In genomic region chr22:16594026-16594425, GRCh38 we compare ENCODE assay signal across 38 cellular contexts. TPM values are rescaled to one million over a fixed set of nuclear protein-coding genes. Genes with fewer than 3 reads are reported as not detected.
"Had no signal": no experiment of that assay in that cellular context is flagged by ENCODE, and none has a peak within 500 bp of the region (broad histone marks: within the 10 kb centered on the region; RNA-seq: fewer than 3 reads in every experiment).

No MANE protein-coding gene starts in this region.

- H3K4me3 Mint-ChIP-seq: activated CD4-positive, alpha-beta memory T cell treated with anti-CD3 and anti-CD28 coated beads, Interleukin-2, amount 10 ng/mL, durations not matched to agents 7 days and 5 days; activated CD4-positive, alpha-beta T cell treated with anti-CD3 and anti-CD28 coated beads for 36 hours; activated CD4-positive, alpha-beta T cell treated with anti-CD3 and anti-CD28 coated beads, Interleukin-2, amount 10 ng/mL, durations not matched to agents 7 days and 5 days; activated CD8-positive, alpha-beta memory T cell treated with anti-CD3 and anti-CD28 coated beads, Interleukin-2, amount 10 ng/mL, durations not matched to agents 7 days and 5 days; activated CD8-positive, alpha-beta T cell treated with anti-CD3 and anti-CD28 coated beads, Interleukin-2, amount 10 ng/mL, durations not matched to agents 7 days and 5 days; activated naive CD4-positive, alpha-beta T cell treated with anti-CD3 and anti-CD28 coated beads for 36 hours; activated naive CD8-positive, alpha-beta T cell treated with anti-CD3 and anti-CD28 coated beads for 36 hours; activated T-cell treated with anti-CD3 and anti-CD28 coated beads, Interleukin-2, amount 50 U/mL, for 24 hours; brain; central memory CD8-positive, alpha-beta T cell; T-helper 1 cell treated with Interleukin-12 subunit alpha and Interleukin-12 subunit beta and Interleukin-4 antibody, amounts not matched to agents 30 μg/mL and 1 μg/mL, for 36 hours; T-helper 2 cell treated with Interferon-gamma antibody and Interleukin-4, amounts not matched to agents 5 μg/mL and 100 μg/mL, for 36 hours; WTC11 had no signal

- H3K36me3 ChIP-seq: ascending aorta, cardiac muscle cell, WERI-Rb-1 had no signal

- H3K36me3 Mint-ChIP-seq: activated CD8-positive, alpha-beta memory T cell treated with anti-CD3 and anti-CD28 coated beads, Interleukin-2, amount 10 ng/mL, durations not matched to agents 7 days and 5 days; activated naive CD8-positive, alpha-beta T cell treated with anti-CD3 and anti-CD28 coated beads for 36 hours; brain had no signal

- H3K4me3 ChIP-seq: ascending aorta, cardiac muscle cell had no signal

- H3K9me3 Mint-ChIP-seq: activated CD4-positive, alpha-beta T cell treated with anti-CD3 and anti-CD28 coated beads, Interleukin-2, amount 10 ng/mL, durations not matched to agents 7 days and 5 days; activated naive CD4-positive, alpha-beta T cell treated with anti-CD3 and anti-CD28 coated beads for 36 hours; activated naive CD8-positive, alpha-beta T cell treated with anti-CD3 and anti-CD28 coated beads for 36 hours; activated T-cell treated with anti-CD3 and anti-CD28 coated beads, Interleukin-2, amount 50 U/mL, for 24 hours; activated T-helper 2 cell treated with anti-CD3 and anti-CD28 coated beads, Interferon-gamma antibody, Interleukin-2, Interleukin-4, amounts not matched to agents 10 μg/mL and 5 μg/mL and 100 μg/mL, durations not matched to agents 14 hours and 24 hours and 36 hours; central memory CD8-positive, alpha-beta T cell; T-helper 1 cell treated with Interleukin-12 subunit alpha and Interleukin-12 subunit beta and Interleukin-4 antibody, amounts not matched to agents 30 μg/mL and 1 μg/mL, for 36 hours; T-helper 2 cell treated with Interferon-gamma antibody and Interleukin-4, amounts not matched to agents 5 μg/mL and 100 μg/mL, for 36 hours had no signal

- H3K27me3 ChIP-seq: ascending aorta, cardiac muscle cell had no signal

- DNase-seq: activated CD4-positive, alpha-beta memory T cell treated with anti-CD3 and anti-CD28 coated beads, Interleukin-2, amount 10 ng/mL, durations not matched to agents 7 days and 5 days; activated CD4-positive, alpha-beta T cell treated with anti-CD3 and anti-CD28 coated beads for 1 hour; activated CD4-positive, alpha-beta T cell treated with anti-CD3 and anti-CD28 coated beads for 36 hours; activated CD4-positive, alpha-beta T cell treated with anti-CD3 and anti-CD28 coated beads for 48 hours; activated CD4-positive, alpha-beta T cell treated with anti-CD3 and anti-CD28 coated beads, Interleukin-2, amount 10 ng/mL, durations not matched to agents 7 days and 5 days; activated CD4-positive, alpha-beta T cell treated with anti-CD3 and anti-CD28 coated beads, Interleukin-2, amount 50 U/mL, for 48 hours; activated CD4-positive, CD25-positive, alpha-beta regulatory T cell; activated CD8-positive, alpha-beta memory T cell treated with anti-CD3 and anti-CD28 coated beads for 24 hours; activated CD8-positive, alpha-beta memory T cell treated with anti-CD3 and anti-CD28 coated beads, Interleukin-2, amount 10 ng/mL, durations not matched to agents 7 days and 5 days; activated CD8-positive, alpha-beta memory T cell treated with anti-CD3 and anti-CD28 coated beads, Interleukin-2, amount 50 U/mL, for 48 hours; activated CD8-positive, alpha-beta T cell treated with anti-CD3 and anti-CD28 coated beads, Interleukin-2, amount 10 ng/mL, durations not matched to agents 7 days and 5 days; activated effector memory CD4-positive, alpha-beta T cell treated with Interleukin-2 at 50 U/mL for 16 hours; activated gamma-delta T cell; activated naive CD4-positive, alpha-beta T cell treated with anti-CD3 and anti-CD28 coated beads for 36 hours; activated naive CD4-positive, alpha-beta T cell treated with anti-CD3 and anti-CD28 coated beads, Interleukin-2, amount 50 U/mL, for 16 hours; activated naive CD8-positive, alpha-beta T cell treated with anti-CD3 and anti-CD28 coated beads for 36 hours; activated T-cell treated with anti-CD3 and anti-CD28 coated beads, Interleukin-2, amount 50 U/mL, for 24 hours; activated T-cell treated with anti-CD3 and anti-CD28 coated beads, Interleukin-2, amount 50 U/mL, for 48 hours; amygdala; anterior cingulate cortex; caudate nucleus; cerebellar nuclear complex; T-helper 1 cell; T-helper 2 cell; T-helper 9 cell; WERI-Rb-1 had no signal

- H3K4me1 ChIP-seq: ascending aorta had no signal

- H3K4me1 Mint-ChIP-seq: activated CD4-positive, alpha-beta memory T cell treated with anti-CD3 and anti-CD28 coated beads, Interleukin-2, amount 10 ng/mL, durations not matched to agents 7 days and 5 days; activated CD4-positive, alpha-beta T cell treated with anti-CD3 and anti-CD28 coated beads for 36 hours; activated CD4-positive, alpha-beta T cell treated with anti-CD3 and anti-CD28 coated beads, Interleukin-2, amount 10 ng/mL, durations not matched to agents 7 days and 5 days; activated CD8-positive, alpha-beta memory T cell treated with anti-CD3 and anti-CD28 coated beads, Interleukin-2, amount 10 ng/mL, durations not matched to agents 7 days and 5 days; activated naive CD8-positive, alpha-beta T cell treated with anti-CD3 and anti-CD28 coated beads for 36 hours; brain; central memory CD8-positive, alpha-beta T cell; WTC11 had no signal

- H3K27ac ChIP-seq: ascending aorta, cardiac muscle cell, WERI-Rb-1 had no signal

- ATAC-seq: activated CD4-positive, alpha-beta T cell treated with anti-CD3 and anti-CD28 coated beads for 36 hours; activated CD4-positive, CD25-positive, alpha-beta regulatory T cell treated with anti-CD3 and anti-CD28 coated beads, Interleukin-2, amount 50 U/mL, for 24 hours; activated CD8-positive, alpha-beta memory T cell treated with anti-CD3 and anti-CD28 coated beads, Interleukin-2, amount 10 ng/mL, durations not matched to agents 7 days and 5 days; activated CD8-positive, alpha-beta T cell treated with anti-CD3 and anti-CD28 coated beads, Interleukin-2, amount 10 ng/mL, durations not matched to agents 7 days and 5 days; activated naive CD4-positive, alpha-beta T cell treated with anti-CD3 and anti-CD28 coated beads, Interleukin-2, amount 50 U/mL, for 72 hours; WTC11 had no signal

- H3K27ac Mint-ChIP-seq: activated CD4-positive, alpha-beta memory T cell treated with anti-CD3 and anti-CD28 coated beads, Interleukin-2, amount 10 ng/mL, durations not matched to agents 7 days and 5 days; activated CD4-positive, alpha-beta T cell treated with anti-CD3 and anti-CD28 coated beads for 36 hours; activated CD4-positive, alpha-beta T cell treated with anti-CD3 and anti-CD28 coated beads, Interleukin-2, amount 10 ng/mL, durations not matched to agents 7 days and 5 days; activated CD8-positive, alpha-beta memory T cell treated with anti-CD3 and anti-CD28 coated beads, Interleukin-2, amount 10 ng/mL, durations not matched to agents 7 days and 5 days; activated CD8-positive, alpha-beta T cell treated with anti-CD3 and anti-CD28 coated beads, Interleukin-2, amount 10 ng/mL, durations not matched to agents 7 days and 5 days; activated naive CD4-positive, alpha-beta T cell treated with anti-CD3 and anti-CD28 coated beads for 36 hours; activated naive CD4-positive, alpha-beta T cell treated with anti-CD3 and anti-CD28 coated beads, Interleukin-2, amount 50 U/mL, for 72 hours; activated naive CD8-positive, alpha-beta T cell treated with anti-CD3 and anti-CD28 coated beads for 36 hours; activated T-cell treated with anti-CD3 and anti-CD28 coated beads, Interleukin-2, amount 50 U/mL, for 24 hours; activated T-helper 2 cell treated with anti-CD3 and anti-CD28 coated beads, Interferon-gamma antibody, Interleukin-2, Interleukin-4, amounts not matched to agents 10 μg/mL and 5 μg/mL and 100 μg/mL, durations not matched to agents 14 hours and 24 hours and 36 hours; brain; T-helper 1 cell treated with Interleukin-12 subunit alpha and Interleukin-12 subunit beta and Interleukin-4 antibody, amounts not matched to agents 30 μg/mL and 1 μg/mL, for 36 hours; T-helper 2 cell treated with Interferon-gamma antibody and Interleukin-4, amounts not matched to agents 5 μg/mL and 100 μg/mL, for 36 hours; WTC11 had no signal

- H3K27me3 Mint-ChIP-seq: activated CD4-positive, alpha-beta memory T cell treated with anti-CD3 and anti-CD28 coated beads, Interleukin-2, amount 10 ng/mL, durations not matched to agents 7 days and 5 days; activated CD4-positive, alpha-beta T cell treated with anti-CD3 and anti-CD28 coated beads, Interleukin-2, amount 10 ng/mL, durations not matched to agents 7 days and 5 days; activated CD8-positive, alpha-beta memory T cell treated with anti-CD3 and anti-CD28 coated beads, Interleukin-2, amount 10 ng/mL, durations not matched to agents 7 days and 5 days; brain; central memory CD8-positive, alpha-beta T cell had no signal

- H3K9me3 ChIP-seq: ascending aorta had no signal

RNA-seq across cellular contexts. Expression of gene CCT8L2, which starts 1.4 kb away (rescaled TPM):
- total RNA-seq: activated CD4-positive, alpha-beta memory T cell treated with anti-CD3 and anti-CD28 coated beads, Interleukin-2, amount 10 ng/mL, durations not matched to agents 7 days and 5 days; activated CD4-positive, alpha-beta T cell treated with anti-CD3 and anti-CD28 coated beads for 36 hours; activated CD4-positive, alpha-beta T cell treated with anti-CD3 and anti-CD28 coated beads, Interleukin-2, amount 10 ng/mL, durations not matched to agents 7 days and 5 days; activated CD8-positive, alpha-beta memory T cell treated with anti-CD3 and anti-CD28 coated beads, Interleukin-2, amount 10 ng/mL, durations not matched to agents 7 days and 5 days; activated CD8-positive, alpha-beta T cell treated with anti-CD3 and anti-CD28 coated beads, Interleukin-2, amount 10 ng/mL, durations not matched to agents 7 days and 5 days; activated naive CD4-positive, alpha-beta T cell treated with anti-CD3 and anti-CD28 coated beads for 36 hours; activated naive CD4-positive, alpha-beta T cell treated with anti-CD3 and anti-CD28 coated beads, Interleukin-2, amount 50 U/mL, for 72 hours; activated naive CD8-positive, alpha-beta T cell treated with anti-CD3 and anti-CD28 coated beads for 36 hours; activated T-helper 2 cell treated with anti-CD3 and anti-CD28 coated beads, Interferon-gamma antibody, Interleukin-2, Interleukin-4, amounts not matched to agents 10 μg/mL and 5 μg/mL and 100 μg/mL, durations not matched to agents 14 hours and 24 hours and 36 hours; ascending aorta; bronchial epithelial cell; cardiac muscle cell; chondrocyte; WTC11 had no signal
- polyA plus RNA-seq: cardiac muscle cell had no signal
